ENCODE assay signal across 1 cellular context in genomic region chr3:161672478-161672877, GRCh38.
TF ChIP-seq lines count a peak whose summit lies in the region.

No MANE protein-coding gene starts in this region.

TF ChIP-seq in GM23338, 12 proteins besides CTCF, POLR2A, EP300 and RAD21 (continued from another document):
- TF ChIP-seq ZNF462 (CRISPR knock-in tag; IDR thresholded peaks at IDR 0.05) (no peak), CREB1 (CRISPR knock-in tag; IDR thresholded peaks at IDR 0.05; ENCODE audit: low read depth) (no peak), ETS1 (IDR thresholded peaks at IDR 0.05) (no peak), EZH2 (IDR thresholded peaks at IDR 0.05; ENCODE audit: low read depth, unreplicated experiment) (no peak), EZH2phosphoT487 (IDR thresholded peaks at IDR 0.05; ENCODE audit: unreplicated experiment) (no peak), POLR2AphosphoS5 (IDR thresholded peaks at IDR 0.05; ENCODE audit: low read depth) (no peak), ZNF331 (CRISPR knock-in tag; IDR thresholded peaks at IDR 0.05; ENCODE audit: low read depth) (no peak), JUNB (IDR thresholded peaks at IDR 0.05; ENCODE audit: unreplicated experiment) (no peak), STAT1 (IDR thresholded peaks at IDR 0.05; ENCODE audit: unreplicated experiment) (no peak), NANOG (IDR thresholded peaks at IDR 0.05; ENCODE audit: borderline replicate concordance) (no peak)
- TF ChIP-seq, protein P1, sequence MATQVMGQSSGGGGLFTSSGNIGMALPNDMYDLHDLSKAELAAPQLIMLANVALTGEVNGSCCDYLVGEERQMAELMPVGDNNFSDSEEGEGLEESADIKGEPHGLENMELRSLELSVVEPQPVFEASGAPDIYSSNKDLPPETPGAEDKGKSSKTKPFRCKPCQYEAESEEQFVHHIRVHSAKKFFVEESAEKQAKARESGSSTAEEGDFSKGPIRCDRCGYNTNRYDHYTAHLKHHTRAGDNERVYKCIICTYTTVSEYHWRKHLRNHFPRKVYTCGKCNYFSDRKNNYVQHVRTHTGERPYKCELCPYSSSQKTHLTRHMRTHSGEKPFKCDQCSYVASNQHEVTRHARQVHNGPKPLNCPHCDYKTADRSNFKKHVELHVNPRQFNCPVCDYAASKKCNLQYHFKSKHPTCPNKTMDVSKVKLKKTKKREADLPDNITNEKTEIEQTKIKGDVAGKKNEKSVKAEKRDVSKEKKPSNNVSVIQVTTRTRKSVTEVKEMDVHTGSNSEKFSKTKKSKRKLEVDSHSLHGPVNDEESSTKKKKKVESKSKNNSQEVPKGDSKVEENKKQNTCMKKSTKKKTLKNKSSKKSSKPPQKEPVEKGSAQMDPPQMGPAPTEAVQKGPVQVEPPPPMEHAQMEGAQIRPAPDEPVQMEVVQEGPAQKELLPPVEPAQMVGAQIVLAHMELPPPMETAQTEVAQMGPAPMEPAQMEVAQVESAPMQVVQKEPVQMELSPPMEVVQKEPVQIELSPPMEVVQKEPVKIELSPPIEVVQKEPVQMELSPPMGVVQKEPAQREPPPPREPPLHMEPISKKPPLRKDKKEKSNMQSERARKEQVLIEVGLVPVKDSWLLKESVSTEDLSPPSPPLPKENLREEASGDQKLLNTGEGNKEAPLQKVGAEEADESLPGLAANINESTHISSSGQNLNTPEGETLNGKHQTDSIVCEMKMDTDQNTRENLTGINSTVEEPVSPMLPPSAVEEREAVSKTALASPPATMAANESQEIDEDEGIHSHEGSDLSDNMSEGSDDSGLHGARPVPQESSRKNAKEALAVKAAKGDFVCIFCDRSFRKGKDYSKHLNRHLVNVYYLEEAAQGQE (IDR thresholded peaks at IDR 0.05; ENCODE audit: unreplicated experiment) = no peak
